Comparison of ENCODE assay signal across 8 cellular contexts in the genomic region with DNA sequence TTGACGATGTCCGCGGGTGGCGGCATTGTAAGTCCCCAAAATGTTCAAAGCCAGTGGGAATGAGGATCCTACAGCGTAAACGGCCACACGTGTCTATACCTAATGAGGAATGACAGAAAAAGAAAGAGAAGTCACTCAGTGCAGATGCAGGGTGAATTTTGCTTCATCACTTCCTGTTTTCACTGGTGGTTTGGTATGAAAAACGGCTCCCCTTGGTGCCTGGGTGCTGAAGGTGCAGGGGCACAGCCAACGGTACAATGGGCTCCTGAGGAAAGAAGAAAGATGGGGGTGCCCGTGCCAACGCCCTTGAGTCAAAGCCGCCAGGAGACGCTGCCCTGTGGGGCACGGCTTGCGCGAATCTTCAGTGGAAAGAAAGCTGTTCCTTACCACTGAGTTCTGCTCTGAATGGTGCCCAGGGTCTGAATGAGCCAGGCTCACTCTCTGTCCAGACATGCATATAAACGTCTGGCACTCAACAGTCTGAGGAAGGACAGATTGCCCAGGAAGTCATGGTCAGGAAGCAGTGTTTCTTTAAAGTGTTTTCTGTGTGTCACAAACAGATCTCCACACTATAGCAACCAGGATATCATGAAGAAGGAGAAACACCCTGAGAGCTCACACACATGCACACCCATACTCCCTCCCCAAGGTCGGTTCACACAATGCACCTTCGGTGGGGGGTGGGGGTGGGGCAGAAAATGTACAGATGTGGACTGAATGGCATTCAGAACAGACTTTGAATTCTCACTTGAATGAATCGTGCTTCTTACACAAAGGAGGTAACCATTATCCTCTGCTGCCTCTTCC.
DNase-seq lines count a peak whose midpoint lies in the region; ATAC-seq and TF ChIP-seq lines count a peak whose summit lies in the region.

No MANE protein-coding gene starts in this region.

- H3K4me1 ChIP-seq in mononuclear cell (ENCODE audit: insufficient read depth, low read length), result peaks cover 49% of the 10 kb centered on the region
- no peaks in the 10 kb centered on the region for H3K4me1 ChIP-seq in thoracic aorta (ENCODE audit: control insufficient read depth in 1 of 2, low read depth in 2 of 2)
- H3K4me1 ChIP-seq in osteoblast (ENCODE audit: insufficient read depth, low read length), result no peaks in the 10 kb centered on the region

- H4K20me1 ChIP-seq in osteoblast (ENCODE audit: insufficient read depth, low read length), result no peaks in the 10 kb centered on the region

- H3K9me3 ChIP-seq in mononuclear cell (ENCODE audit: low read depth, low read length) (no peaks in the 10 kb centered on the region), thoracic aorta (no peaks in the 10 kb centered on the region), osteoblast (ENCODE audit: low read depth, low read length) (no peaks in the 10 kb centered on the region)

- H3K27me3 Mint-ChIP-seq in activated T-helper 2 cell treated with anti-CD3 and anti-CD28 coated beads, Interferon-gamma antibody, Interleukin-2, Interleukin-4, amounts not matched to agents 10 μg/mL and 5 μg/mL and 100 μg/mL, durations not matched to agents 14 hours and 24 hours and 36 hours (ENCODE audit: low read depth), result no peaks in the 10 kb centered on the region

- peak overlapping the region; percentile 98 for H3K4me3 Mint-ChIP-seq in activated T-helper 2 cell treated with anti-CD3 and anti-CD28 coated beads, Interferon-gamma antibody, Interleukin-2, Interleukin-4, amounts not matched to agents 10 μg/mL and 5 μg/mL and 100 μg/mL, durations not matched to agents 14 hours and 24 hours and 36 hours (ENCODE audit: low read depth)

- peaks cover 42% of the 10 kb centered on the region for H3K36me3 Mint-ChIP-seq in activated T-helper 2 cell treated with anti-CD3 and anti-CD28 coated beads, Interferon-gamma antibody, Interleukin-2, Interleukin-4, amounts not matched to agents 10 μg/mL and 5 μg/mL and 100 μg/mL, durations not matched to agents 14 hours and 24 hours and 36 hours (ENCODE audit: low read depth)

- TF ChIP-seq CTCF in thoracic aorta (IDR thresholded peaks at IDR 0.05), result no peak
- no peak for TF ChIP-seq CTCF in osteoblast (IDR thresholded peaks at IDR 0.05; ENCODE audit: extremely low read depth, low read depth, low read length)

- DNase-seq in OCI-M1 (lab: John Stamatoyannopoulos, UW) (peak; percentile 85), thoracic aorta (ENCODE audit: low spot score) (no peak), NCI-H524 treated with DMSO at 0.1 percent for 48 hours (lab: John Stamatoyannopoulos, UW) (no peak), osteoblast (ENCODE audit: insufficient read length, low spot score, missing footprints) (no peak)
- DNase-seq in activated T-helper 2 cell treated with anti-CD3 and anti-CD28 coated beads, Interferon-gamma antibody, Interleukin-2, Interleukin-4, amounts not matched to agents 10 μg/mL and 5 μg/mL and 100 μg/mL, durations not matched to agents 14 hours and 24 hours and 36 hours (ENCODE audit: low spot score), result peak; percentile 63

- ATAC-seq in GM18505 (IDR thresholded peaks at IDR 0.05; ENCODE audit: unreplicated experiment), result peak; percentile 53
- peak; percentile 67 for ATAC-seq in HG02798 (IDR thresholded peaks at IDR 0.05; ENCODE audit: poor library complexity, unreplicated experiment)
- ATAC-seq in thoracic aorta (ENCODE audit: insufficient number of reproducible peaks, low FRiP score, low read depth), result no peak

- H3K9me3 Mint-ChIP-seq in activated T-helper 2 cell treated with anti-CD3 and anti-CD28 coated beads, Interferon-gamma antibody, Interleukin-2, Interleukin-4, amounts not matched to agents 10 μg/mL and 5 μg/mL and 100 μg/mL, durations not matched to agents 14 hours and 24 hours and 36 hours, result no peaks in the 10 kb centered on the region

- no peak overlapping the region for H2AFZ ChIP-seq in osteoblast (ENCODE audit: low read length)

- H3K79me2 ChIP-seq in osteoblast (ENCODE audit: insufficient read depth, low read length), result no peaks in the 10 kb centered on the region

- intact Hi-C loops in activated T-helper 2 cell treated with anti-CD3 and anti-CD28 coated beads, Interferon-gamma antibody, Interleukin-2, Interleukin-4, amounts not matched to agents 10 μg/mL and 5 μg/mL and 100 μg/mL, durations not matched to agents 14 hours and 24 hours and 36 hours (cut with micrococcal nuclease), result loop anchor here (1.0 to 10.0 kb wide), 6 partner anchors 58 to 666 kb away; no protein-coding TSS in a partner anchor

- H3K36me3 ChIP-seq in thoracic aorta (no peaks in the 10 kb centered on the region), osteoblast (ENCODE audit: insufficient read depth, low read length) (no peaks in the 10 kb centered on the region)

- peak overlapping the region; percentile 57 for H3K4me3 ChIP-seq in mononuclear cell (ENCODE audit: low read length)
- H3K4me3 ChIP-seq in thoracic aorta, result peak overlapping the region; percentile 56
- H3K4me3 ChIP-seq in osteoblast (ENCODE audit: insufficient read depth, low read length), result no peak overlapping the region

- H3K27ac ChIP-seq in thoracic aorta (peak overlapping the region; percentile 11 to 33), osteoblast (ENCODE audit: low read depth, low read length) (no peak overlapping the region)

- H3K27ac Mint-ChIP-seq in activated T-helper 2 cell treated with anti-CD3 and anti-CD28 coated beads, Interferon-gamma antibody, Interleukin-2, Interleukin-4, amounts not matched to agents 10 μg/mL and 5 μg/mL and 100 μg/mL, durations not matched to agents 14 hours and 24 hours and 36 hours, result peak overlapping the region; percentile 99

- no peak overlapping the region for H3K4me2 ChIP-seq in osteoblast (ENCODE audit: insufficient read depth, low read length)

- H3K4me1 Mint-ChIP-seq in activated T-helper 2 cell treated with anti-CD3 and anti-CD28 coated beads, Interferon-gamma antibody, Interleukin-2, Interleukin-4, amounts not matched to agents 10 μg/mL and 5 μg/mL and 100 μg/mL, durations not matched to agents 14 hours and 24 hours and 36 hours (ENCODE audit: low read depth), result peaks cover 48% of the 10 kb centered on the region

- no peaks in the 10 kb centered on the region for H3K27me3 ChIP-seq in mononuclear cell (ENCODE audit: insufficient read depth, low read length)
- no peaks in the 10 kb centered on the region for H3K27me3 ChIP-seq in thoracic aorta (replicated peaks; ENCODE audit: insufficient read depth)
- no peaks in the 10 kb centered on the region for H3K27me3 ChIP-seq in osteoblast (ENCODE audit: insufficient read depth, low read length)

- TF ChIP-seq POLR2A in GM18505 (IDR thresholded peaks at IDR 0.05; ENCODE audit: borderline replicate concordance, extremely low read depth, insufficient read depth, insufficient read length), result peak; percentile 56

Comparison
In these comparisons a context has a peak if more than half of its experiments do, and no peak if none do; other contexts are left out.
1. DNase-seq: peak in OCI-M1 (single experiment) and activated T-helper 2 cell treated with anti-CD3 and anti-CD28 coated beads, Interferon-gamma antibody, Interleukin-2, Interleukin-4, amounts not matched to agents 10 μg/mL and 5 μg/mL and 100 μg/mL, durations not matched to agents 14 hours and 24 hours and 36 hours (single experiment); none in thoracic aorta (single experiment), NCI-H524 treated with DMSO at 0.1 percent for 48 hours (single experiment) and osteoblast (single experiment).